ENCODE assay signal across 1 cellular context in genomic region chr11:40337118-40337517, GRCh38.
TF ChIP-seq lines count a peak whose summit lies in the region.

No MANE protein-coding gene starts in this region.

TF ChIP-seq in GM23338, 12 proteins besides CTCF, POLR2A, EP300 and RAD21:
- TF ChIP-seq ZNF462 (CRISPR knock-in tag; IDR thresholded peaks at IDR 0.05) (no peak), POLR2AphosphoS5 (IDR thresholded peaks at IDR 0.05; ENCODE audit: low read depth) (no peak), EZH2 (IDR thresholded peaks at IDR 0.05; ENCODE audit: low read depth, unreplicated experiment) (no peak), CREB1 (CRISPR knock-in tag; IDR thresholded peaks at IDR 0.05; ENCODE audit: low read depth) (no peak), ZNF114 (CRISPR knock-in tag; IDR thresholded peaks at IDR 0.05) (no peak), ETS1 (IDR thresholded peaks at IDR 0.05) (no peak), ZNF331 (CRISPR knock-in tag; IDR thresholded peaks at IDR 0.05; ENCODE audit: low read depth) (no peak)
